In the genomic region with DNA sequence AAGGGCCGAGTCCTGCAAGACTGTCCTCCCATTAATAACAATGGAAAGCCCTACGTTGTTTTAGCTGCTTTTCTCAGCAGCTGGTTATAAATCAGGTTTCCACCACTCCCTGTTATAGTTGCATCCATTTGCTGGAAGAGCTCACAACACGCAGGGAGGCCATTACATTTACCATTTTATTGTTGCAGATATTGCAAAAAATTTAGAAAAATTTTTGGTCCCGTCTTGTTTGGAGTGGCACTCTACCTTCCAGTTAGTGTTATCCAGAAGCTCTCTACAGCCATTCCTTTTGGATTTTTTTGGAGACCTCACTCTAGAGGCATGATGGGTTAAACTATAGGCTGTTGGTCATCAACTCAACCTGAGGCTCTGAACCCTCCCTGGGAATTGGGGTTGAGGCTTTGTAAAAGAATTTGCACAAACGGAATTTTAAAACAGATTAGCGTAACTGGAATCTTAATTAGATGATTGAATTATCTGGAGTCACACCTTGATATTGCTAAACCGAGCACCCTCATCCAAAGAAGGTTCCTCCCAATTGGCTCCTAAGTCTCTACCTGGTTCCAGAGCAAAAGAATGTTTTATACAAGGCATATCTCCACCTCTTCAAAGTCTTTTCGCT, we compare ENCODE assay signal across 15 cellular contexts.
A peak's percentile ranks its signal among the peaks of the same experiment; 100 is the strongest.
DNase-seq lines count a peak whose midpoint lies in the region; ATAC-seq and TF ChIP-seq lines count a peak whose summit lies in the region.
"Had no signal": no experiment of that assay in that cellular context is flagged by ENCODE, and none has a peak within 500 bp of the region (broad histone marks: within the 10 kb centered on the region; RNA-seq: fewer than 3 reads in every experiment).

No MANE protein-coding gene starts in this region.

- H3K27ac Mint-ChIP-seq in HFFc6, result no peak overlapping the region
- H3K27ac Mint-ChIP-seq: activated T-helper 2 cell treated with anti-CD3 and anti-CD28 coated beads, Interferon-gamma antibody, Interleukin-2, Interleukin-4, amounts not matched to agents 10 μg/mL and 5 μg/mL and 100 μg/mL, durations not matched to agents 14 hours and 24 hours and 36 hours; memory B cell; stimulated activated naive CD8-positive, alpha-beta T cell treated with anti-CD3 and anti-CD28 coated beads, Interleukin-15, Interleukin-2, amounts not matched to agents 100 ng/mL and 50 ng/mL, for 24 hours had no signal

- peaks cover 60% of the 10 kb centered on the region for H3K9me3 Mint-ChIP-seq in HFFc6

- no peak overlapping the region for H3K27ac ChIP-seq in heart left ventricle
- no peak overlapping the region for H3K27ac ChIP-seq in right atrium auricular region
- H3K27ac ChIP-seq: skin epidermis had no signal

- no peaks in the 10 kb centered on the region; the same call in 1 of the 2 replicates for H3K27me3 Mint-ChIP-seq in HFFc6 (ENCODE audit: insufficient read depth)

- H3K36me3 ChIP-seq in heart left ventricle (no peaks in the 10 kb centered on the region), right atrium auricular region (no peaks in the 10 kb centered on the region)

- H3K4me1 ChIP-seq in heart left ventricle (no peaks in the 10 kb centered on the region), right atrium auricular region (no peaks in the 10 kb centered on the region)

- H3K4me3 ChIP-seq in heart left ventricle, result no peak overlapping the region
- no peak overlapping the region for H3K4me3 ChIP-seq in right atrium auricular region
- H3K4me3 ChIP-seq: skin epidermis had no signal

- TF ChIP-seq POLR2A in heart left ventricle (IDR thresholded peaks at IDR 0.05), result no peak

- WGBS in heart left ventricle, 4 donors, result 42 to 49% (median 47%) methylated on average over 8 of the region's 8 CpGs

- H3K9me3 ChIP-seq in heart left ventricle, result peaks cover 0 to 40% (median 0%) of the 10 kb centered on the region in 12 donors
- no peaks in the 10 kb centered on the region for H3K9me3 ChIP-seq in right atrium auricular region

- peaks cover 0 to 50% (median 38%) of the 10 kb centered on the region in 9 donors for H3K27me3 ChIP-seq in heart left ventricle
- H3K27me3 ChIP-seq in right atrium auricular region, result no peaks in the 10 kb centered on the region

- TF ChIP-seq CTCF in heart left ventricle (IDR thresholded peaks at IDR 0.05) (no peak), right atrium auricular region (IDR thresholded peaks at IDR 0.05) (no peak), HFFc6 (IDR thresholded peaks at IDR 0.05) (no peak)

- H3K4me3 Mint-ChIP-seq in HFFc6, result no peak overlapping the region
- H3K4me3 Mint-ChIP-seq: memory B cell; stimulated activated naive CD8-positive, alpha-beta T cell treated with anti-CD3 and anti-CD28 coated beads, Interleukin-15, Interleukin-2, amounts not matched to agents 100 ng/mL and 50 ng/mL, for 24 hours had no signal

- no peak for DNase-seq in heart left ventricle
- no peak for DNase-seq in right atrium auricular region (ENCODE audit: low spot score)
- DNase-seq in SW480 (ENCODE audit: low spot score), result peak; percentile 91
- peak; percentile 33 for DNase-seq in inferior parietal cortex (ENCODE audit: extremely low spot score)
- DNase-seq in NCI-H146 treated with DMSO at 0.1 percent for 48 hours (lab: John Stamatoyannopoulos, UW; ENCODE audit: unreplicated experiment), result no peak
- DNase-seq in ecto neural progenitor cell (ENCODE audit: low spot score), result no peak
- no peak for DNase-seq in HFFc6
- DNase-seq: COR-L47, cortex of kidney, NCI-H187 treated with DMSO at 0.1 percent for 48 hours had no signal

- H3K36me3 Mint-ChIP-seq in HFFc6 (ENCODE audit: low read depth), result peaks cover 48% of the 10 kb centered on the region

- ATAC-seq in heart left ventricle (peak in 3 of 4 donors; percentile 26 to 50 (median 43)), HG03097 (IDR thresholded peaks at IDR 0.05; ENCODE audit: low FRiP score, unreplicated experiment) (no peak)

- intact Hi-C loops in heart left ventricle (cut with DNase I), result no loop called here

- H3K4me1 Mint-ChIP-seq in HFFc6 (ENCODE audit: low read depth), result no peaks in the 10 kb centered on the region
- H3K4me1 Mint-ChIP-seq: memory B cell had no signal

Comparison
In these comparisons a context has a peak if more than half of its experiments do, and no peak if none do; other contexts are left out.
1. DNase-seq: peak in SW480 (single experiment) and inferior parietal cortex (single experiment); none in heart left ventricle (0 of 5), right atrium auricular region (single experiment), NCI-H146 treated with DMSO at 0.1 percent for 48 hours (single experiment), ecto neural progenitor cell (single experiment) and HFFc6 (single experiment).